ENCODE assay signal across 1 cellular context in the genomic region with DNA sequence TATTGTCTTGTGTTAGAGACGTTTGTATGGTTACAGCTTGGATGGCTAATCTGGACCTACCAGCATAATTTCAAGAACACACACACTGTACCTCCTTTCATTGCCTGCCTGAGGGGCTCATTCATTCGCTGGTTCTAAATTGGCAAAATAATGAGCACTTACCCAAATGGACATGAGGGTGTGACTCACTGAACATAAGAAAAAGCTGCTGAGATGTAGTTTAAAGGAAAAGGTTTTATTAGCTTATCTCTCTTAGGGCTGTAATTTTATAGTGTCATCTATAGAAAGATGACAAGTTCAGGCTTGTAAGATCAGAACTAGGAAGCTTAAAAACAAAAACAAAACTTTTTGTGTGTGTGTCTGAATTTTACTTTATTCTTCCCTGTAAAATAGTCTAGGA.
TF ChIP-seq lines count a peak whose summit lies in the region.

No MANE protein-coding gene starts in this region.

TF ChIP-seq in HEK293, 187 proteins besides CTCF, POLR2A, EP300 and RAD21 (continued from another document):
- TF ChIP-seq, protein P1, sequence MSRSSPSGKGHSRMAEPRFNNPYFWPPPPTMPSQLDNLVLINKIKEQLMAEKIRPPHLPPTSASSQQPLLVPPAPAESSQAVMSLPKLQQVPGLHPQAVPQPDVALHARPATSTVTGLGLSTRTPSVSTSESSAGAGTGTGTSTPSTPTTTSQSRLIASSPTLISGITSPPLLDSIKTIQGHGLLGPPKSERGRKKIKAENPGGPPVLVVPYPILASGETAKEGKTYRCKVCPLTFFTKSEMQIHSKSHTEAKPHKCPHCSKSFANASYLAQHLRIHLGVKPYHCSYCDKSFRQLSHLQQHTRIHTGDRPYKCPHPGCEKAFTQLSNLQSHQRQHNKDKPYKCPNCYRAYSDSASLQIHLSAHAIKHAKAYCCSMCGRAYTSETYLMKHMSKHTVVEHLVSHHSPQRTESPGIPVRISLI (tag by site-specific recombination; IDR thresholded peaks at IDR 0.05): peak; percentile 28; the same call in 1 of the 2 replicates
